In genomic region chr16:74998481-74999207, GRCh38 we compare ENCODE assay signal across 8 cellular contexts. TPM values are rescaled to one million over a fixed set of nuclear protein-coding genes. Genes with fewer than 3 reads are reported as not detected.
DNase-seq lines count a peak whose midpoint lies in the region; ATAC-seq and TF ChIP-seq lines count a peak whose summit lies in the region.

TSS of gene ZNRF1 (plus strand) at chr16:74999024. CDS start at chr16:74999672, 648 bp downstream.

- in situ Hi-C loops in Caki2 (cut with HindIII; ENCODE audit: low pct_unique_long_range_greater_than_20kb, low sequenced_read_pairs) (no loop called here), Panc1 (cut with HindIII; ENCODE audit: low pct_unique_long_range_greater_than_20kb, low sequenced_read_pairs) (no loop called here)

- H3K4me3 Mint-ChIP-seq in activated T-cell treated with anti-CD3 and anti-CD28 coated beads, Interleukin-2, amount 50 U/mL, for 72 hours, result peak within 1 kb of the TSS; percentile 94 to 98
- H3K4me3 Mint-ChIP-seq in naive thymus-derived CD4-positive, alpha-beta T cell, result peak within 1 kb of the TSS; percentile 79 to 92 (median 87)
- H3K4me3 Mint-ChIP-seq in stimulated activated naive B cell treated with anti-CD40 and anti-IgM and Interleukin-4, amounts not matched to agents 10 μg/mL and 1 μg/mL and 100 μg/mL, for 72 hours, result peak within 1 kb of the TSS; percentile 79 to 85

- peaks cover 0 to 2% of the 10 kb centered on the region in 2 donors for H3K9me3 Mint-ChIP-seq in activated T-cell treated with anti-CD3 and anti-CD28 coated beads, Interleukin-2, amount 50 U/mL, for 72 hours
- no peaks in the 10 kb centered on the region for H3K9me3 Mint-ChIP-seq in naive thymus-derived CD4-positive, alpha-beta T cell
- H3K9me3 Mint-ChIP-seq in stimulated activated naive B cell treated with anti-CD40 and anti-IgM and Interleukin-4, amounts not matched to agents 10 μg/mL and 1 μg/mL and 100 μg/mL, for 72 hours, result peaks cover 0 to 2% of the 10 kb centered on the region in 2 donors

- DNase-seq in Caki2 (ENCODE audit: low read depth), result peak; percentile 78
- DNase-seq in HS-5 (ENCODE audit: low read depth), result peak; percentile 89
- peak; percentile 54 for DNase-seq in Panc1 (ENCODE audit: low read depth, low spot score)
- peak; percentile 85 to 89 for DNase-seq in activated T-cell treated with anti-CD3 and anti-CD28 coated beads, Interleukin-2, amount 50 U/mL, for 72 hours
- peak; percentile 77 for DNase-seq in fibroblast of gingiva (ENCODE audit: low read depth)
- peak; percentile 50 to 82 (median 67) for DNase-seq in naive thymus-derived CD4-positive, alpha-beta T cell
- DNase-seq in stimulated activated naive B cell treated with anti-CD40 and anti-IgM and Interleukin-4, amounts not matched to agents 10 μg/mL and 1 μg/mL and 100 μg/mL, for 72 hours, result peak; percentile 66

- peak within 1 kb of the TSS; percentile 76 to 83 for H3K4me3 ChIP-seq in Panc1 (ENCODE audit: low read depth in 2 of 2, low read length in 2 of 2)
- H3K4me3 ChIP-seq in naive thymus-derived CD4-positive, alpha-beta T cell (ENCODE audit: low read length), result peak within 1 kb of the TSS; percentile 69

- peak; percentile 77 for TF ChIP-seq CTCF in Panc1 (IDR thresholded peaks at IDR 0.05)

- H3K27ac Mint-ChIP-seq in activated T-cell treated with anti-CD3 and anti-CD28 coated beads, Interleukin-2, amount 50 U/mL, for 72 hours, result peak within 1 kb of the TSS; percentile 80
- H3K27ac Mint-ChIP-seq in naive thymus-derived CD4-positive, alpha-beta T cell, result peak within 1 kb of the TSS; percentile 81 to 91 (median 86)
- H3K27ac Mint-ChIP-seq in stimulated activated naive B cell treated with anti-CD40 and anti-IgM and Interleukin-4, amounts not matched to agents 10 μg/mL and 1 μg/mL and 100 μg/mL, for 72 hours, result peak within 1 kb of the TSS; percentile 79

- ATAC-seq in GM19463 (IDR thresholded peaks at IDR 0.05; ENCODE audit: unreplicated experiment) (peak; percentile 64), Panc1 (peak; percentile 86)
- peak; percentile 75 to 81 for ATAC-seq in activated T-cell treated with anti-CD3 and anti-CD28 coated beads, Interleukin-2, amount 50 U/mL, for 72 hours (replicated peaks in 1 of 2)
- peak; percentile 91 for ATAC-seq in naive thymus-derived CD4-positive, alpha-beta T cell
- peak; percentile 80 to 83 for ATAC-seq in stimulated activated naive B cell treated with anti-CD40 and anti-IgM and Interleukin-4, amounts not matched to agents 10 μg/mL and 1 μg/mL and 100 μg/mL, for 72 hours (replicated peaks)

- H3K9me3 ChIP-seq in Panc1 (ENCODE audit: control insufficient read depth, insufficient read depth, low read depth, low read length), result no peaks in the 10 kb centered on the region
- H3K9me3 ChIP-seq in naive thymus-derived CD4-positive, alpha-beta T cell (ENCODE audit: control insufficient read depth in 2 of 3, low read length in 3 of 3), result no peaks in the 10 kb centered on the region

- peak within 1 kb of the TSS; percentile 79 for H3K27ac ChIP-seq in Panc1 (ENCODE audit: low read length)
- peak within 1 kb of the TSS; percentile 54 for H3K27ac ChIP-seq in naive thymus-derived CD4-positive, alpha-beta T cell (ENCODE audit: low read depth, low read length)

- CTCF ChIA-PET in Panc1 (lab: Charles Lee), result interaction anchor here (0.6 to 1.5 kb wide), 2 partner anchors 87 to 112 kb away, joined by 6 to 25 read pairs; no protein-coding TSS in a partner anchor
- CTCF ChIA-PET in naive thymus-derived CD4-positive, alpha-beta T cell (lab: Charles Lee), result interaction anchor here (0.5 to 5.2 kb wide), 6 partner anchors 10 to 401 kb away, joined by 3 to 64 read pairs (median 4); partner anchors contain the start of gene WDR59

- peaks cover 42% of the 10 kb centered on the region for H3K4me1 Mint-ChIP-seq in activated T-cell treated with anti-CD3 and anti-CD28 coated beads, Interleukin-2, amount 50 U/mL, for 72 hours (ENCODE audit: low read depth)
- H3K4me1 Mint-ChIP-seq in naive thymus-derived CD4-positive, alpha-beta T cell, result peaks cover 5 to 42% (median 17%) of the 10 kb centered on the region in 7 donors
- peaks cover 21 to 28% of the 10 kb centered on the region in 2 donors for H3K4me1 Mint-ChIP-seq in stimulated activated naive B cell treated with anti-CD40 and anti-IgM and Interleukin-4, amounts not matched to agents 10 μg/mL and 1 μg/mL and 100 μg/mL, for 72 hours

- H3K4me1 ChIP-seq in Panc1 (ENCODE audit: control insufficient read depth, insufficient read depth, low read length), result peaks cover 22% of the 10 kb centered on the region
- H3K4me1 ChIP-seq in naive thymus-derived CD4-positive, alpha-beta T cell (ENCODE audit: control insufficient read depth in 2 of 2, insufficient read depth in 2 of 2, low read length in 2 of 2), result peaks cover 5 to 9% of the 10 kb centered on the region in 2 donors

- POLR2A ChIA-PET in Panc1 (lab: Charles Lee), result no interaction called here
- POLR2A ChIA-PET in naive thymus-derived CD4-positive, alpha-beta T cell (lab: Charles Lee), result interaction anchor here (0.8 to 1.3 kb wide), 3 partner anchors 14 to 112 kb away, joined by 5 to 12 read pairs (median 5); partner anchors contain the start of gene WDR59

- intact Hi-C loops in Panc1 (cut with micrococcal nuclease; ENCODE audit: unreplicated experiment), result loop anchor here (2.0 kb wide), 1 partner anchor 112 kb away; no protein-coding TSS in a partner anchor
- intact Hi-C loops in naive thymus-derived CD4-positive, alpha-beta T cell (cut with micrococcal nuclease), result loop anchor here (1.0 to 5.0 kb wide), 10 partner anchors 13 to 559 kb away; partner anchors contain the start of genes WDR59 (in 2 of the 2), ZFP1 (in 2 of the 2) and TMEM231 (in 1 of the 2)

- H3K27me3 Mint-ChIP-seq in activated T-cell treated with anti-CD3 and anti-CD28 coated beads, Interleukin-2, amount 50 U/mL, for 72 hours (ENCODE audit: low read depth), result peaks cover 25% of the 10 kb centered on the region
- peaks cover 0 to 19% (median 0%) of the 10 kb centered on the region in 5 donors for H3K27me3 Mint-ChIP-seq in naive thymus-derived CD4-positive, alpha-beta T cell
- H3K27me3 Mint-ChIP-seq in stimulated activated naive B cell treated with anti-CD40 and anti-IgM and Interleukin-4, amounts not matched to agents 10 μg/mL and 1 μg/mL and 100 μg/mL, for 72 hours, result peaks cover 53 to 64% of the 10 kb centered on the region in 2 donors

- no peaks in the 10 kb centered on the region for H3K36me3 ChIP-seq in Panc1 (ENCODE audit: control insufficient read depth, insufficient read depth, low read length)
- H3K36me3 ChIP-seq in naive thymus-derived CD4-positive, alpha-beta T cell (ENCODE audit: control insufficient read depth in 2 of 3, insufficient read depth in 3 of 3, low read length in 3 of 3), result no peaks in the 10 kb centered on the region

- no TSS peak for BruUV-seq in Panc1 (replicated peaks; lab: Mats Ljungman, UMichigan)

- H3K27me3 ChIP-seq in Panc1 (ENCODE audit: control insufficient read depth, insufficient read depth, low read length), result no peaks in the 10 kb centered on the region
- no peaks in the 10 kb centered on the region for H3K27me3 ChIP-seq in naive thymus-derived CD4-positive, alpha-beta T cell (ENCODE audit: control insufficient read depth in 2 of 2, insufficient read depth in 2 of 2, low read length in 2 of 2)

- peaks cover 5% of the 10 kb centered on the region in 2 donors for H3K36me3 Mint-ChIP-seq in activated T-cell treated with anti-CD3 and anti-CD28 coated beads, Interleukin-2, amount 50 U/mL, for 72 hours (ENCODE audit: insufficient read depth in 2 of 2)
- peaks cover 0 to 8% (median 0%) of the 10 kb centered on the region in 5 donors for H3K36me3 Mint-ChIP-seq in naive thymus-derived CD4-positive, alpha-beta T cell
- H3K36me3 Mint-ChIP-seq in stimulated activated naive B cell treated with anti-CD40 and anti-IgM and Interleukin-4, amounts not matched to agents 10 μg/mL and 1 μg/mL and 100 μg/mL, for 72 hours, result no peaks in the 10 kb centered on the region

RNA-seq across cellular contexts. Expression of gene ZNRF1, which starts in this region (rescaled TPM):
- 66.7 and 104 TPM in 2 replicates for total RNA-seq in Caki2 (2014; rRNA removed; shearing (Covaris generic); ENCODE audit: low replicate concordance)
- 52.3 TPM for total RNA-seq in Panc1 (2021; ENCODE audit: unreplicated experiment)
- 31.5 TPM for polyA plus RNA-seq in Panc1 (2012; ENCODE audit: insufficient read length)
- total RNA-seq in activated T-cell treated with anti-CD3 and anti-CD28 coated beads, Interleukin-2, amount 50 U/mL, for 72 hours, result 10 to 100 TPM; 42.9 to 69.1 TPM
- total RNA-seq in naive thymus-derived CD4-positive, alpha-beta T cell, result 10 to 100 TPM in 1 of 5 experiments, 1 to 10 TPM in 4; 1.8 to 27.9 (median 2.6) TPM
- polyA plus RNA-seq in naive thymus-derived CD4-positive, alpha-beta T cell, result 1 to 10 TPM; 1.2 to 1.4 TPM

Comparison
In these comparisons a context has a peak if more than half of its experiments do, and no peak if none do; other contexts are left out.
1. Peak in every context shown above with its lines: DNase-seq, ATAC-seq, H3K4me3 ChIP-seq and H3K27ac ChIP-seq.